8 cellular contexts compared by ENCODE assay signal in genomic region chr5:132829742-132830435, GRCh38. TPM values are rescaled to one million over a fixed set of nuclear protein-coding genes. Genes with fewer than 3 reads are reported as not detected.
DNase-seq lines count a peak whose midpoint lies in the region; ATAC-seq and TF ChIP-seq lines count a peak whose summit lies in the region.

No MANE protein-coding gene starts in this region.

- H3K4me3 Mint-ChIP-seq in T-helper 17 cell, result peak overlapping the region; percentile 89

- H3K36me3 Mint-ChIP-seq in T-helper 17 cell (ENCODE audit: low read depth), result peaks cover 4% of the 10 kb centered on the region

- H3K27ac ChIP-seq in MM.1S (ENCODE audit: low read length) (peak overlapping the region; percentile 52; the same call in 1 of the 2 replicates), hepatocyte (peak overlapping the region; percentile 86)

- H3K9ac ChIP-seq in MM.1S (ENCODE audit: low read length), result peak overlapping the region; percentile 85

- 9% methylated on average over 62 of the region's 75 CpGs for WGBS in hepatocyte (ENCODE audit: low lambda C conversion rate, missing lambda C conversion rate)

- H3K4me1 Mint-ChIP-seq in T-helper 17 cell, result peaks cover 16% of the 10 kb centered on the region

- TF ChIP-seq CTCF in GM10266 (IDR thresholded peaks at IDR 0.05; ENCODE audit: control insufficient read depth, insufficient read depth, low read depth, missing control alignments), result peak; percentile 91
- TF ChIP-seq CTCF in MM.1S (IDR thresholded peaks at IDR 0.05; ENCODE audit: low read length), result peak; percentile 83
- peak; percentile 84 for TF ChIP-seq CTCF in hepatocyte (IDR thresholded peaks at IDR 0.05; ENCODE audit: poor library complexity)

- peaks cover 53% of the 10 kb centered on the region for H3K27me3 Mint-ChIP-seq in T-helper 17 cell

- H3K27ac Mint-ChIP-seq in T-helper 17 cell, result no peak overlapping the region

- DNase-seq in GM10266 (ENCODE audit: extremely low spot score), result peak; percentile 95
- DNase-seq in HCEC 1CT, result peak; percentile 71
- DNase-seq in MM.1S, result peak; percentile 79
- DNase-seq in T-helper 17 cell, result peak; percentile 55 to 65 (median 61)
- DNase-seq in anterior cingulate cortex (lab: John Stamatoyannopoulos, UW), result peak in 49 of 58 donors; percentile 32 to 76 (median 57)
- DNase-seq in hepatocyte (ENCODE audit: low spot score), result peak; percentile 92
- peak; percentile 87 for DNase-seq in sciatic nerve (ENCODE audit: low spot score)
- DNase-seq in cerebellar nuclear complex (lab: John Stamatoyannopoulos, UW), result no peak

- H3K4me3 ChIP-seq in MM.1S (ENCODE audit: low read length) (peak overlapping the region; percentile 82), hepatocyte (peak overlapping the region; percentile 71)

- ATAC-seq in T-helper 17 cell, result peak; percentile 93
- ATAC-seq in sciatic nerve, result peak; percentile 90

- H3K36me3 ChIP-seq in MM.1S (replicated peaks; ENCODE audit: insufficient read depth, low read length), result no peaks in the 10 kb centered on the region
- H3K36me3 ChIP-seq in hepatocyte (replicated peaks; ENCODE audit: insufficient read depth, low read depth), result no peaks in the 10 kb centered on the region

- H3K9me2 ChIP-seq in MM.1S (replicated peaks; ENCODE audit: insufficient read depth, low read length), result no peaks in the 10 kb centered on the region
- no peaks in the 10 kb centered on the region for H3K9me2 ChIP-seq in hepatocyte (replicated peaks; ENCODE audit: insufficient read depth)

- H3K4me2 ChIP-seq in MM.1S (ENCODE audit: low read depth, low read length), result peak overlapping the region; percentile 90
- H3K4me2 ChIP-seq in hepatocyte, result peak overlapping the region; percentile 88

- H3K4me1 ChIP-seq in MM.1S (ENCODE audit: low read length), result no peaks in the 10 kb centered on the region
- peaks cover 10% of the 10 kb centered on the region for H3K4me1 ChIP-seq in hepatocyte (ENCODE audit: insufficient read depth)

- H3K27me3 ChIP-seq in MM.1S (replicated peaks; ENCODE audit: insufficient read depth, low read length) (no peaks in the 10 kb centered on the region), hepatocyte (no peaks in the 10 kb centered on the region)

- peak overlapping the region; percentile 71 for H2AFZ ChIP-seq in MM.1S (ENCODE audit: low read length)
- H2AFZ ChIP-seq in hepatocyte, result peak overlapping the region; percentile 72

- no peaks in the 10 kb centered on the region for H4K20me1 ChIP-seq in MM.1S (ENCODE audit: insufficient read depth, low read length)
- no peaks in the 10 kb centered on the region for H4K20me1 ChIP-seq in hepatocyte (ENCODE audit: insufficient read depth, poor library complexity, severe bottlenecking)

- H3K79me2 ChIP-seq in MM.1S (ENCODE audit: low read length) (peaks cover 5% of the 10 kb centered on the region), hepatocyte (peaks cover 16% of the 10 kb centered on the region)

- H3K9me3 ChIP-seq in MM.1S (replicated peaks; ENCODE audit: insufficient read depth, low read length) (no peaks in the 10 kb centered on the region), T-helper 17 cell (ENCODE audit: control insufficient read depth, low read length, poor library complexity, severe bottlenecking) (no peaks in the 10 kb centered on the region), hepatocyte (ENCODE audit: low read depth) (no peaks in the 10 kb centered on the region)

- H3F3A ChIP-seq in MM.1S (ENCODE audit: insufficient read depth, low read length), result no peaks in the 10 kb centered on the region

- intact Hi-C loops in sciatic nerve (cut with DNase I), result no loop called here

RNA-seq across cellular contexts. Expression of gene SHROOM1, which starts 0.6 kb away (rescaled TPM):
- total RNA-seq in T-helper 17 cell, result under 1 TPM in 1 of 2 donors, not detected in 1; 0.20 TPM
- total RNA-seq in hepatocyte, result 8.5 and 10.0 TPM in 2 replicates
- 17.8 and 19.2 TPM in 2 replicates for polyA plus RNA-seq in hepatocyte
- total RNA-seq in sciatic nerve, result 33.3 TPM

RNA-seq across cellular contexts. Expression of gene SOWAHA, which starts 16.8 kb away (rescaled TPM):
- not detected for total RNA-seq in T-helper 17 cell
- 11.4 and 14.4 TPM in 2 replicates for total RNA-seq in hepatocyte
- 3.1 and 6.8 TPM in 2 replicates for polyA plus RNA-seq in hepatocyte
- total RNA-seq in sciatic nerve, result 2.5 TPM

RNA-seq across cellular contexts. Expression of gene GDF9, which starts 36.4 kb away (rescaled TPM):
- under 1 TPM; 0.70 to 0.94 TPM for total RNA-seq in T-helper 17 cell
- 0.76 and 1.7 TPM in 2 replicates for total RNA-seq in hepatocyte
- 2.2 and 4.1 TPM in 2 replicates for polyA plus RNA-seq in hepatocyte
- total RNA-seq in sciatic nerve, result 0.40 TPM

RNA-seq across cellular contexts. Expression of gene UQCRQ, which starts 36.6 kb away (rescaled TPM):
- total RNA-seq in T-helper 17 cell (100 to 1,000 TPM; 107 to 112 TPM), hepatocyte (146 and 174 TPM in 2 replicates), sciatic nerve (187 TPM)
- 1,138 and 1,156 TPM in 2 replicates for polyA plus RNA-seq in hepatocyte

RNA-seq across cellular contexts. Expression of gene LEAP2, which starts 43.6 kb away (rescaled TPM):
- total RNA-seq in T-helper 17 cell, result 1 to 10 TPM in 1 of 2 donors, under 1 TPM in 1; 0.47 to 1.0 TPM
- total RNA-seq in hepatocyte, result 19.2 and 22.6 TPM in 2 replicates
- polyA plus RNA-seq in hepatocyte, result 30.5 and 36.3 TPM in 2 replicates
- 2.9 TPM for total RNA-seq in sciatic nerve

Comparison
In these comparisons a context has a peak if more than half of its experiments do, and no peak if none do; other contexts are left out.
1. DNase-seq: peak in GM10266 (single experiment), HCEC 1CT (single experiment), MM.1S (single experiment), T-helper 17 cell (3 of 3), anterior cingulate cortex (49 of 58), hepatocyte (single experiment) and sciatic nerve (single experiment); none in cerebellar nuclear complex (0 of 2).
2. Peak in every context shown above with its lines, with median percentiles within 50 percentile points of each other: CTCF ChIP-seq.